In genomic region chr1:205749094-205749825, GRCh38 we compare ENCODE assay signal across 1 cellular context.
TF ChIP-seq lines count a peak whose summit lies in the region.

No MANE protein-coding gene starts in this region.

TF ChIP-seq in K562, 482 proteins besides CTCF, POLR2A, EP300 and RAD21 (continued from another document):
- TF ChIP-seq AFF1 (IDR thresholded peaks at IDR 0.05; ENCODE audit: low read depth in 1 of 2, partially characterized antibody in 2 of 2) (peak; percentile 36 to 69), RBBP5 (IDR thresholded peaks at IDR 0.05; ENCODE audit: borderline replicate concordance, insufficient read depth, low read length, poor library complexity, severe bottlenecking) (peak; percentile 20), TARDBP (IDR thresholded peaks at IDR 0.05) (peak; percentile 58; the same call in 1 of the 2 replicates), ZFP36 (IDR thresholded peaks at IDR 0.05; ENCODE audit: low read depth, low read length, partially characterized antibody) (peak; percentile 2), JUND (IDR thresholded peaks at IDR 0.05; ENCODE audit: borderline replicate concordance, low read depth, low read length) (peak; percentile 57), JUND (tag; IDR thresholded peaks at IDR 0.05; ENCODE audit: borderline replicate concordance, low read depth, low read length) (peak; percentile 50; the same call in 1 of the 3 replicates), GMEB1 (CRISPR knock-in tag; IDR thresholded peaks at IDR 0.05) (peak; percentile 88), ZNF511 (CRISPR knock-in tag; IDR thresholded peaks at IDR 0.05) (peak; percentile 41; the same call in 1 of the 2 replicates)
